In genomic region chr15:61053401-61053800, GRCh38 we compare ENCODE assay signal across 2 cellular contexts.
TF ChIP-seq lines count a peak whose summit lies in the region.

No MANE protein-coding gene starts in this region.

TF ChIP-seq in HepG2, 621 proteins besides CTCF, POLR2A, EP300 and RAD21:
- TF ChIP-seq PRDM15 (CRISPR knock-in tag; IDR thresholded peaks at IDR 0.05) (peak; percentile 77; the same call in 1 of the 2 replicates), ZNF781 (CRISPR knock-in tag; IDR thresholded peaks at IDR 0.05; ENCODE audit: borderline replicate concordance, not compliant biosample characterization) (no peak)

TF ChIP-seq in WTC11, 78 proteins besides CTCF, POLR2A, EP300 and RAD21 (continued from another document):
- peak; percentile 94 for TF ChIP-seq PRDM15 (CRISPR knock-in tag; IDR thresholded peaks at IDR 0.05)
TF ChIP-seq in WTC11: peak in this region for 1.
